ENCODE assay signal across 8 cellular contexts in genomic region chrX:41781500-41781899, GRCh38. TPM values are rescaled to one million over a fixed set of nuclear protein-coding genes. Genes with fewer than 3 reads are reported as not detected.
A peak's percentile ranks its signal among the peaks of the same experiment; 100 is the strongest.
DNase-seq lines count a peak whose midpoint lies in the region; ATAC-seq and TF ChIP-seq lines count a peak whose summit lies in the region.

No MANE protein-coding gene starts in this region.

- no peaks in the 10 kb centered on the region for H3K27me3 ChIP-seq in esophagus squamous epithelium

- no peaks in the 10 kb centered on the region for H3K9me3 ChIP-seq in esophagus squamous epithelium

- DNase-seq in Right ventricle myocardium superior (no peak), left cardiac atrium (no peak), RKO (ENCODE audit: low spot score) (peak; percentile 72), esophagus squamous epithelium (lab: John Stamatoyannopoulos, UW) (no peak), renal cortical epithelial cell (ENCODE audit: low read depth) (peak; percentile 40), midbrain (lab: John Stamatoyannopoulos, UW) (no peak)

- peak in 5 of 6 experiments; percentile 42 to 63 (median 57) for TF ChIP-seq CTCF in esophagus squamous epithelium (IDR thresholded peaks at IDR 0.05)

- no peaks in the 10 kb centered on the region for H3K4me1 ChIP-seq in esophagus squamous epithelium

- no peak for TF ChIP-seq POLR2A in esophagus squamous epithelium (IDR thresholded peaks at IDR 0.05)

- H3K27ac ChIP-seq in esophagus squamous epithelium: no peak overlapping the region

- WGBS in esophagus squamous epithelium, 2 donors: 4 to 5% methylated on average over 2 of the region's 2 CpGs

- no peak overlapping the region for H3K4me3 ChIP-seq in esophagus squamous epithelium

- peaks cover 0 to 5% (median 0%) of the 10 kb centered on the region in 3 donors for H3K36me3 ChIP-seq in esophagus squamous epithelium

- intact Hi-C loops in Right ventricle myocardium superior (cut with DNase I) (no loop called here), left cardiac atrium (cut with DNase I) (loop anchor here in 1 of 2 donors (5.0 kb wide), 1 partner anchor 1776 kb away; no protein-coding TSS in a partner anchor), esophagus squamous epithelium (cut with DNase I) (no loop called here)

- peak; percentile 62 for ATAC-seq in Right ventricle myocardium superior (ENCODE audit: poor library complexity)
- no peak for ATAC-seq in left cardiac atrium
- peak; percentile 66 for ATAC-seq in HG03342 (IDR thresholded peaks at IDR 0.05; ENCODE audit: unreplicated experiment)
- ATAC-seq in HG03432 (IDR thresholded peaks at IDR 0.05; ENCODE audit: unreplicated experiment): no peak

RNA-seq across cellular contexts. Expression of gene GPR82, which starts 57.5 kb away (rescaled TPM):
- total RNA-seq in Right ventricle myocardium superior: 0.08 TPM
- total RNA-seq in left cardiac atrium: under 1 TPM in 1 of 2 donors, not detected in 1; 0.53 TPM
- under 1 TPM; 0.04 to 0.76 (median 0.31) TPM for total RNA-seq in esophagus squamous epithelium
- total RNA-seq in renal cortical epithelial cell: not detected in 2 replicates

Comparison
In these comparisons a context has a peak if more than half of its experiments do, and no peak if none do; other contexts are left out.
1. ATAC-seq: peak in Right ventricle myocardium superior (single experiment) and HG03342 (single experiment); none in left cardiac atrium (0 of 2) and HG03432 (single experiment).
2. DNase-seq: peak in RKO (single experiment) and renal cortical epithelial cell (single experiment); none in Right ventricle myocardium superior (single experiment), left cardiac atrium (single experiment), esophagus squamous epithelium (single experiment) and midbrain (single experiment).